9 cellular contexts compared by ENCODE assay signal in genomic region chr10:12483996-12484944, GRCh38.
DNase-seq lines count a peak whose midpoint lies in the region; ATAC-seq and TF ChIP-seq lines count a peak whose summit lies in the region.
"Had no signal": no experiment of that assay in that cellular context is flagged by ENCODE, and none has a peak within 500 bp of the region (broad histone marks: within the 10 kb centered on the region; RNA-seq: fewer than 3 reads in every experiment).

No MANE protein-coding gene starts in this region.

- intact Hi-C loops in upper lobe of right lung (cut with DNase I), result no loop called here
- intact Hi-C loops in Calu3 (cut with micrococcal nuclease; ENCODE audit: unreplicated experiment), result no loop called here

- no peak for TF ChIP-seq CTCF in GM06990 (IDR thresholded peaks at IDR 0.05; ENCODE audit: insufficient read depth, low read length, poor library complexity, severe bottlenecking)
- TF ChIP-seq CTCF in nephron (IDR thresholded peaks at IDR 0.05; ENCODE audit: unreplicated experiment in 3 of 3), result no peak
- TF ChIP-seq CTCF in upper lobe of right lung (IDR thresholded peaks at IDR 0.05), result no peak
- no peak for TF ChIP-seq CTCF in Calu3 (IDR thresholded peaks at IDR 0.05; ENCODE audit: unreplicated experiment)

- no peaks in the 10 kb centered on the region for H3K9me3 ChIP-seq in T-helper 17 cell (ENCODE audit: control insufficient read depth, low read length, poor library complexity, severe bottlenecking)
- no peaks in the 10 kb centered on the region for H3K9me3 ChIP-seq in upper lobe of right lung

- no peaks in the 10 kb centered on the region for H3K4me1 ChIP-seq in upper lobe of right lung

- H3K4me3 ChIP-seq in GM06990 (replicated peaks; ENCODE audit: low read depth, low read length) (peak overlapping the region; percentile 37), upper lobe of right lung (no peak overlapping the region)

- H3K4me1 Mint-ChIP-seq in T-helper 17 cell (peaks cover 20% of the 10 kb centered on the region), nephron (peaks cover 38% of the 10 kb centered on the region), Calu3 (ENCODE audit: low read depth, unreplicated experiment) (no peaks in the 10 kb centered on the region)

- ATAC-seq in HG03045 (IDR thresholded peaks at IDR 0.05; ENCODE audit: unreplicated experiment), result peak; percentile 24
- no peak for ATAC-seq in T-helper 17 cell
- ATAC-seq in upper lobe of right lung, result no peak

- H3K4me3 Mint-ChIP-seq in T-helper 17 cell (no peak overlapping the region), nephron (peak overlapping the region in 1 of 3 experiments; percentile 22), Calu3 (ENCODE audit: low read depth, unreplicated experiment) (no peak overlapping the region)

- H3K36me3 Mint-ChIP-seq in T-helper 17 cell (ENCODE audit: low read depth) (no peaks in the 10 kb centered on the region), nephron (ENCODE audit: low read depth) (no peaks in the 10 kb centered on the region), Calu3 (ENCODE audit: insufficient read depth, unreplicated experiment) (no peaks in the 10 kb centered on the region)

- H3K27me3 ChIP-seq in GM06990 (replicated peaks; ENCODE audit: control insufficient read depth, insufficient read depth, low read length), result no peaks in the 10 kb centered on the region
- no peaks in the 10 kb centered on the region for H3K27me3 ChIP-seq in upper lobe of right lung

- CTCF ChIA-PET in Calu3 (lab: Charles Lee), result interaction anchor here (0.7 kb wide), 1 partner anchor 221 kb away, joined by 3 read pairs; no protein-coding TSS in a partner anchor

- no TSS peak for BruUV-seq in Calu3 (replicated peaks; lab: Mats Ljungman, UMichigan)

- peak; percentile 31 for DNase-seq in GM06990 (ENCODE audit: extremely low read depth, insufficient read length)
- DNase-seq in T-helper 17 cell, result no peak
- DNase-seq in upper lobe of right lung, result no peak
- no peak for DNase-seq in NCI-H446 (lab: John Stamatoyannopoulos, UW)
- no peak for DNase-seq in LoVo (ENCODE audit: low spot score)
- DNase-seq in Calu3, result no peak
- DNase-seq: central memory CD4-positive, alpha-beta T cell had no signal

- H3K27ac Mint-ChIP-seq in T-helper 17 cell (peak overlapping the region; percentile 59), nephron (peak overlapping the region; percentile 6 to 83 (median 68)), Calu3 (ENCODE audit: unreplicated experiment) (no peak overlapping the region)

- no peaks in the 10 kb centered on the region for H3K36me3 ChIP-seq in GM06990 (ENCODE audit: control insufficient read depth, insufficient read depth, low read length)
- H3K36me3 ChIP-seq in upper lobe of right lung, result no peaks in the 10 kb centered on the region

- H3K9me3 Mint-ChIP-seq in nephron (no peaks in the 10 kb centered on the region), Calu3 (ENCODE audit: low read depth, unreplicated experiment) (no peaks in the 10 kb centered on the region)

- no peak overlapping the region for H3K27ac ChIP-seq in upper lobe of right lung

- H3K27me3 Mint-ChIP-seq in T-helper 17 cell, result no peaks in the 10 kb centered on the region
- H3K27me3 Mint-ChIP-seq in nephron (ENCODE audit: low read depth), result peaks cover 3% of the 10 kb centered on the region
- H3K27me3 Mint-ChIP-seq in Calu3 (ENCODE audit: unreplicated experiment), result peaks cover 58% of the 10 kb centered on the region
